In the genomic region with DNA sequence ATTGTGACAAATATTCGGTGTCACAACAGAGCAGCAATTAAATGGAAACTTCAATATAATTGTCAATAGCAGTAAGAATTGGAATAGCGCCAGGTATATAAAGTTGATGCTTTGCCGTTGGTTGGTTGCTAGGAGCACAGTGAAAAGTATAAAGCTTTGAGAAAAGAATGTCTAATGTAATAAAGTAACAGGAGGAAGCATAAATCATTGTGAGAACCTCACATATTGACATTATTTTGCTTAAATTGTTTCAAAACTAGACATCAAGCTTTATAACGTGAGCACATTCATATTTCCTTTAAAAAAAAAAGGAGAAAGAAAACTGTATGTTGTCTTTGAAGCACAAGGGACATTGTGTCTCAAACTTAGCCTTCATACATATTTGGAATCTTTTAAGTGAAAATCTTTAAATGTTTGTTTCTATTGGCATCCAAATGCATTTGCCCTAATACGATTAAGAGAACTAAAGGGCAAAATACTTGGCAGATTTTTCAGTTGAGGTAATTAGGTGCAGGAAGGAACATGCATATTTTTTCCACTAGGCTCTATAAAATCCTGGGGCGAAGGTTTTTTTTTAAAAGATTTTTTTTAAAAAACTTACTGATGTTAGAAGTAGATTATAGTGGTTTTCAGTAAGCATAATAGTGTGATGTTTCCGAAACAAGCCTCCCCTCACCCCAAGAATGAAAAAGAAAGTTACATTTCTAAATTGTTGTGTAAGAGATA, we compare ENCODE assay signal across 8 cellular contexts.
A peak's percentile ranks its signal among the peaks of the same experiment; 100 is the strongest.
DNase-seq lines count a peak whose midpoint lies in the region; ATAC-seq and TF ChIP-seq lines count a peak whose summit lies in the region.

No MANE protein-coding gene starts in this region.

- no peak overlapping the region for H3K9ac ChIP-seq in mesendoderm (ENCODE audit: low read length)

- H3K79me1 ChIP-seq in mesendoderm (ENCODE audit: low read length) = no peaks in the 10 kb centered on the region

- no peak overlapping the region for H2BK5ac ChIP-seq in mesendoderm (ENCODE audit: low read length)

- H3K4ac ChIP-seq in mesendoderm (ENCODE audit: low read depth, low read length) = no peak overlapping the region

- no peak overlapping the region for H2BK120ac ChIP-seq in mesendoderm (ENCODE audit: low read depth, low read length)

- H3K23ac ChIP-seq in mesendoderm (ENCODE audit: low read length) = no peak overlapping the region

- peaks cover 18% of the 10 kb centered on the region for H3K36me3 Mint-ChIP-seq in natural killer cell treated with Interleukin-12 subunit alpha and Interleukin-12 subunit beta and Interleukin-15 and Interleukin-18, amount 100 ng/mL, for 72 hours

- H2BK15ac ChIP-seq in mesendoderm (replicated peaks; ENCODE audit: low read depth) = no peak overlapping the region

- H3K27ac Mint-ChIP-seq in natural killer cell treated with Interleukin-12 subunit alpha and Interleukin-12 subunit beta and Interleukin-15 and Interleukin-18, amount 100 ng/mL, for 72 hours = peak overlapping the region; percentile 93 to 100

- H3K27me3 Mint-ChIP-seq in natural killer cell treated with Interleukin-12 subunit alpha and Interleukin-12 subunit beta and Interleukin-15 and Interleukin-18, amount 100 ng/mL, for 72 hours = no peaks in the 10 kb centered on the region

- no peak for ATAC-seq in natural killer cell treated with Interleukin-12 subunit alpha and Interleukin-12 subunit beta and Interleukin-15 and Interleukin-18, amount 100 ng/mL, for 72 hours

- H3K18ac ChIP-seq in mesendoderm (ENCODE audit: low read length) = no peak overlapping the region

- peaks cover 67 to 68% of the 10 kb centered on the region in 2 donors for H3K4me1 Mint-ChIP-seq in natural killer cell treated with Interleukin-12 subunit alpha and Interleukin-12 subunit beta and Interleukin-15 and Interleukin-18, amount 100 ng/mL, for 72 hours (ENCODE audit: low read depth in 2 of 2)

- no peak overlapping the region for H4K8ac ChIP-seq in mesendoderm (ENCODE audit: low read depth, low read length)

- H3K27me3 ChIP-seq in mesendoderm (ENCODE audit: insufficient read depth, low read length, poor library complexity) = no peaks in the 10 kb centered on the region

- no peak overlapping the region for H3K56ac ChIP-seq in mesendoderm (ENCODE audit: low read length)

- no peak overlapping the region for H3K4me2 ChIP-seq in mesendoderm (ENCODE audit: low read length)

- no peak overlapping the region for H3K27ac ChIP-seq in mesendoderm (ENCODE audit: low read depth, low read length)

- H3K4me3 Mint-ChIP-seq in natural killer cell treated with Interleukin-12 subunit alpha and Interleukin-12 subunit beta and Interleukin-15 and Interleukin-18, amount 100 ng/mL, for 72 hours = peak overlapping the region; percentile 86

- no peak overlapping the region for H2AK5ac ChIP-seq in mesendoderm (ENCODE audit: low read length)

- no CpG with 5 or more reads among the region's 7 CpGs for WGBS in mesendoderm (ENCODE audit: extremely low coverage, insufficient coverage, low lambda C conversion rate)

- no peaks in the 10 kb centered on the region for H3K79me2 ChIP-seq in mesendoderm (ENCODE audit: control insufficient read depth, insufficient read depth, low read length)

- TF ChIP-seq CTCF in cardiac fibroblast (IDR thresholded peaks at IDR 0.05; ENCODE audit: low read depth, low read length) = no peak

- H3K4me3 ChIP-seq in cardiac fibroblast (replicated peaks in 1 of 2; ENCODE audit: low read depth in 2 of 2, low read length in 2 of 2) = peak overlapping the region in 1 of 2 donors; percentile 39
- no peak overlapping the region for H3K4me3 ChIP-seq in mesendoderm (ENCODE audit: low read length)

- H3K4me1 ChIP-seq in mesendoderm (ENCODE audit: control insufficient read depth, low read depth, low read length) = no peaks in the 10 kb centered on the region

- peaks cover 4% of the 10 kb centered on the region for H3K9me3 Mint-ChIP-seq in natural killer cell treated with Interleukin-12 subunit alpha and Interleukin-12 subunit beta and Interleukin-15 and Interleukin-18, amount 100 ng/mL, for 72 hours

- DNase-seq in CD1c-positive myeloid dendritic cell (ENCODE audit: extremely low spot score) (peak; percentile 27), NCI-H1417 treated with DMSO at 0.1 percent for 48 hours (lab: John Stamatoyannopoulos, UW) (peak; percentile 5), cardiac fibroblast (ENCODE audit: low read depth in 2 of 2) (peak; percentile 71 to 73), mesendoderm (no peak), NCI-H2171 (lab: John Stamatoyannopoulos, UW) (no peak), DMS79 treated with DMSO at 0.1 percent for 48 hours (lab: John Stamatoyannopoulos, UW) (no peak)
- no peak for DNase-seq in natural killer cell treated with Interleukin-12 subunit alpha and Interleukin-12 subunit beta and Interleukin-15 and Interleukin-18, amount 100 ng/mL, for 72 hours (ENCODE audit: low spot score)
- DNase-seq in stimulated activated CD4-positive, alpha-beta T cell treated with anti-CD3 and anti-CD28 coated beads, Interleukin-4, amount 100 ng/mL, for 24 hours = no peak

- no peak overlapping the region for H4K5ac ChIP-seq in mesendoderm (ENCODE audit: low read length)

- no peaks in the 10 kb centered on the region for H3K36me3 ChIP-seq in mesendoderm (ENCODE audit: control insufficient read depth, insufficient read depth, low read length)

Comparison
In these comparisons a context has a peak if more than half of its experiments do, and no peak if none do; other contexts are left out.
1. DNase-seq: peak in CD1c-positive myeloid dendritic cell (single experiment), NCI-H1417 treated with DMSO at 0.1 percent for 48 hours (single experiment) and cardiac fibroblast (2 of 2); none in natural killer cell treated with Interleukin-12 subunit alpha and Interleukin-12 subunit beta and Interleukin-15 and Interleukin-18, amount 100 ng/mL, for 72 hours (single experiment), mesendoderm (single experiment), NCI-H2171 (single experiment), DMS79 treated with DMSO at 0.1 percent for 48 hours (single experiment) and stimulated activated CD4-positive, alpha-beta T cell treated with anti-CD3 and anti-CD28 coated beads, Interleukin-4, amount 100 ng/mL, for 24 hours (single experiment).